In the genomic region with DNA sequence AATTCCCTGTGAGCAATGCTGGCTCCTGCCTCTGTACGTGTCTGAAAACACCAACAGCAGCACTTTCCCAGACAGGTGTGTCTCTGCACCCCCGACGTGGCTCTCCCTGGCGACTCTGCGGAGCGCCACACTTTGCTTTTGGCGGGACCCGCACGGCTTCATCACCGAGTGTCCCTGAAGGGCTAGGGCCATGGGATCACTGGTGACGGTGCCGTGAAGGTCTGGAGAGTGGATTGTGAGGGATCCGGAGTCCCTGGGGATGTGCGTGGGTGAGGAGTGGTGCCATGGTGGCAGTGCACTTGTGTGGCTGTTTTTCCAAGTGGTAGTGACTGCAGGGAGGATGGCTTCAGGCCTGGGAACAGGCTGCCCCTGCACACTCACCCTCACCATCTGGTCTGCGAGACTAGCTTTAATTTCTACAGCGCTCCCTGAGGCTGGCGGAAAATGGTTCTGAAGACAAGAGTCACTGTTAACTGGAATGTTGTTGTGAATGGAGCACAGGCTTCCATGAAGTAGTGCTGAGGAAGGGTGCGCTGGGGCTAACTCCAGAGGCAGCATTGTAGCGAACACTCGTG, we compare ENCODE assay signal across 20 cellular contexts. TPM values are rescaled to one million over a fixed set of nuclear protein-coding genes. Genes with fewer than 3 reads are reported as not detected.
A peak's percentile ranks its signal among the peaks of the same experiment; 100 is the strongest.
DNase-seq lines count a peak whose midpoint lies in the region; FAIRE-seq and TF ChIP-seq lines count a peak whose summit lies in the region.
"Had no signal": no experiment of that assay in that cellular context is flagged by ENCODE, and none has a peak within 500 bp of the region (broad histone marks: within the 10 kb centered on the region; RNA-seq: fewer than 3 reads in every experiment).

No MANE protein-coding gene starts in this region.

- H3K23ac ChIP-seq in H1 (ENCODE audit: insufficient read length): no peak overlapping the region

- H3K4me1 ChIP-seq in BE2C (no peaks in the 10 kb centered on the region), BLaER1 (peaks cover 95% of the 10 kb centered on the region), H1 (replicated peaks in 1 of 4; ENCODE audit: control insufficient read depth in 3 of 4, insufficient read depth in 4 of 4, low read length in 3 of 4) (peaks cover 1 to 15% (median 6%) of the 10 kb centered on the region in 4 experiments; a peak in 6 of 7 replicates), SK-N-SH (ENCODE audit: control insufficient read depth in 1 of 2, insufficient read depth in 2 of 2, low read depth in 1 of 2, low read length in 1 of 2) (no peaks in the 10 kb centered on the region; a peak in 1 of 4 replicates)

- H3K27me3 ChIP-seq in BE2C (peaks cover 32% of the 10 kb centered on the region), BLaER1 (peaks cover 38% of the 10 kb centered on the region), H1 (replicated peaks in 1 of 4; ENCODE audit: control insufficient read depth in 3 of 4, extremely low read depth in 1 of 4, insufficient read depth in 3 of 4, low read length in 3 of 4) (peaks cover 13 to 31% (median 26%) of the 10 kb centered on the region in 4 experiments), SK-N-SH (ENCODE audit: insufficient read depth) (peaks cover 39% of the 10 kb centered on the region)

- 0 out of 2 replicates have a peak overlapping the region, but pooled peaks have one; percentile 61 for H2BK15ac ChIP-seq in H1 (ENCODE audit: low read length)

- H3F3A ChIP-seq in SK-N-SH (replicated peaks; ENCODE audit: insufficient read depth): no peaks in the 10 kb centered on the region

- no peak overlapping the region for H2BK120ac ChIP-seq in H1 (replicated peaks; ENCODE audit: low read depth, low read length)

- H3K4ac ChIP-seq in H1 (replicated peaks; ENCODE audit: insufficient read length, low read depth, low read length): no peak overlapping the region

- POLR2A ChIA-PET in H1 (lab: Charles Lee; ENCODE audit: partially characterized antibody) (no interaction called here), SK-N-SH (lab: Yijun Ruan, JAX) (no interaction called here)

- no peak overlapping the region for H3K56ac ChIP-seq in H1 (replicated peaks; ENCODE audit: insufficient read length, low read depth, low read length)

- no peak overlapping the region for H2BK20ac ChIP-seq in H1 (ENCODE audit: low read length)

- TF ChIP-seq EP300 in H1 (IDR thresholded peaks at IDR 0.05; ENCODE audit: borderline replicate concordance in 1 of 2, low read depth in 2 of 2, low read length in 2 of 2) (no peak), SK-N-SH (IDR thresholded peaks at IDR 0.05; ENCODE audit: borderline replicate concordance in 1 of 2, low read depth in 1 of 2, low read length in 1 of 2) (no peak)

- FAIRE-seq in H1 (lab: Jason Lieb, UNC): no peak
- FAIRE-seq: frontal cortex, keratinocyte, TTC549 had no signal

- H3K18ac ChIP-seq in H1 (ENCODE audit: extremely low read depth, low read length): no peak overlapping the region

- no peaks in the 10 kb centered on the region for H3K9me3 Mint-ChIP-seq in nephron
- H3K9me3 Mint-ChIP-seq: activated CD4-positive, alpha-beta T cell treated with anti-CD3 and anti-CD28 coated beads, Interleukin-2, amount 10 ng/mL, durations not matched to agents 7 days and 5 days; H9; T-cell had no signal

- H3K9me2 ChIP-seq in SK-N-SH: no peaks in the 10 kb centered on the region

- no peaks in the 10 kb centered on the region for H3K36me3 ChIP-seq in BE2C
- peaks cover 32% of the 10 kb centered on the region for H3K36me3 ChIP-seq in BLaER1
- H3K36me3 ChIP-seq in H1 (ENCODE audit: control insufficient read depth in 2 of 4, insufficient read depth in 4 of 4, low read length in 3 of 4): no peaks in the 10 kb centered on the region; a peak in 1 of 8 replicates
- no peaks in the 10 kb centered on the region for H3K36me3 ChIP-seq in SK-N-SH (replicated peaks in 1 of 2; ENCODE audit: control insufficient read depth in 1 of 2, insufficient read depth in 2 of 2, low read length in 1 of 2)

- H3K23me2 ChIP-seq in H1 (ENCODE audit: low read depth, low read length): peaks cover 3% of the 10 kb centered on the region; the same call in 1 of the 2 replicates

- TF ChIP-seq RAD21 in H1 (IDR thresholded peaks at IDR 0.05 in 1 of 2, conservative IDR thresholded peaks at IDR 0.05 in 1 of 2; ENCODE audit: low read depth in 2 of 2, low read length in 2 of 2): no peak
- TF ChIP-seq RAD21 in SK-N-SH (IDR thresholded peaks at IDR 0.05; ENCODE audit: low read length): no peak

- no peak overlapping the region for H4K5ac ChIP-seq in H1 (ENCODE audit: insufficient read length, low read depth, low read length)

- DNase-seq in BE2C: peak; percentile 20
- no peak for DNase-seq in H1 (ENCODE audit: low read depth in 1 of 2, low spot score in 2 of 2)
- no peak for DNase-seq in H4 (ENCODE audit: low spot score)
- DNase-seq in stimulated activated CD8-positive, alpha-beta memory T cell treated with anti-CD3 and anti-CD28 coated beads, Interleukin-4, amount 100 ng/mL, for 48 hours: no peak
- no peak for DNase-seq in activated effector memory CD4-positive, alpha-beta T cell treated with anti-CD3 and anti-CD28 coated beads, Interleukin-2, amount 50 U/mL, for 16 hours
- no peak for DNase-seq in SK-N-SH
- DNase-seq: activated CD8-positive, alpha-beta memory T cell treated with anti-CD3 and anti-CD28 coated beads, Interleukin-2, amount 50 U/mL, for 48 hours; activated effector memory CD4-positive, alpha-beta T cell treated with Interleukin-2 at 50 U/mL for 16 hours; anterior cingulate cortex; cerebellar nuclear complex; NCI-H2107 had no signal

- H4K20me1 ChIP-seq in BLaER1 (peaks cover 78% of the 10 kb centered on the region), H1 (replicated peaks in 1 of 2; ENCODE audit: control insufficient read depth in 1 of 2, insufficient read depth in 2 of 2, low read length in 2 of 2) (peaks cover 3 to 4% of the 10 kb centered on the region in 2 experiments), SK-N-SH (ENCODE audit: insufficient read depth) (no peaks in the 10 kb centered on the region)

- 0 out of 2 replicates have a peak overlapping the region, but pooled peaks have one; percentile 9 for H2BK12ac ChIP-seq in H1 (ENCODE audit: low read depth, low read length)

- TF ChIP-seq CTCF in BE2C (IDR thresholded peaks at IDR 0.05; ENCODE audit: low read depth, low read length) (no peak), H1 (IDR thresholded peaks at IDR 0.05; ENCODE audit: control extremely low read depth in 1 of 3, insufficient read depth in 1 of 3, low read depth in 1 of 3, low read length in 3 of 3) (no peak), nephron (IDR thresholded peaks at IDR 0.05; ENCODE audit: unreplicated experiment in 3 of 3) (no peak), SK-N-SH (IDR thresholded peaks at IDR 0.05) (no peak)

- H3K27ac Mint-ChIP-seq in nephron: no peak overlapping the region
- H3K27ac Mint-ChIP-seq: activated CD4-positive, alpha-beta T cell treated with anti-CD3 and anti-CD28 coated beads, Interleukin-2, amount 10 ng/mL, durations not matched to agents 7 days and 5 days; H9; T-cell had no signal

- H3K79me1 ChIP-seq in H1 (ENCODE audit: low read depth, low read length): no peaks in the 10 kb centered on the region; the same call in 1 of the 2 replicates

- H4K91ac ChIP-seq in H1 (replicated peaks; ENCODE audit: insufficient read length, low read length): no peak overlapping the region

- H3K79me2 ChIP-seq in H1 (ENCODE audit: control insufficient read depth in 1 of 2, insufficient read depth in 2 of 2, low read length in 2 of 2): no peaks in the 10 kb centered on the region
- no peaks in the 10 kb centered on the region for H3K79me2 ChIP-seq in SK-N-SH (ENCODE audit: insufficient read depth)

- no peaks in the 10 kb centered on the region for H3K36me3 Mint-ChIP-seq in nephron (ENCODE audit: low read depth)
- H3K36me3 Mint-ChIP-seq: T-cell had no signal

- peaks cover 14% of the 10 kb centered on the region for H3K4me1 Mint-ChIP-seq in nephron

- H3K4me3 ChIP-seq in BE2C (ENCODE audit: low read depth, low read length): no peak overlapping the region
- H3K4me3 ChIP-seq in BLaER1: no peak overlapping the region
- H3K4me3 ChIP-seq in H1 (ENCODE audit: extremely low read depth in 1 of 4, insufficient read depth in 2 of 4, low read depth in 3 of 4, low read length in 4 of 4): no peak overlapping the region
- no peak overlapping the region for H3K4me3 ChIP-seq in SK-N-SH (ENCODE audit: low read depth in 2 of 2, low read length in 1 of 2)

- H3K4me3 Mint-ChIP-seq in nephron: peak overlapping the region in 2 of 3 experiments; percentile 25 to 28
- H3K4me3 Mint-ChIP-seq: activated CD4-positive, alpha-beta T cell treated with anti-CD3 and anti-CD28 coated beads, Interleukin-2, amount 10 ng/mL, durations not matched to agents 7 days and 5 days; T-cell had no signal

- H3K4me2 ChIP-seq in BLaER1: peak overlapping the region; percentile 100
- H3K4me2 ChIP-seq in H1 (ENCODE audit: insufficient read depth in 1 of 2, low read depth in 2 of 2, low read length in 2 of 2): no peak overlapping the region
- H3K4me2 ChIP-seq in SK-N-SH: no peak overlapping the region

- H3K9ac ChIP-seq in BLaER1 (no peak overlapping the region), H1 (replicated peaks in 1 of 4; ENCODE audit: extremely low read depth in 1 of 4, low read depth in 3 of 4, low read length in 3 of 4) (no peak overlapping the region), SK-N-SH (no peak overlapping the region)

- CTCF ChIA-PET in H1 (lab: Charles Lee; ENCODE audit: partially characterized antibody) (interaction anchor here (0.7 to 7.2 kb wide), 18 partner anchors 9 to 238 kb away, joined by 3 to 64 read pairs (median 6); no protein-coding TSS in a partner anchor), SK-N-SH (lab: Yijun Ruan, JAX) (interaction anchor here (0.7 to 6.5 kb wide), 5 partner anchors 63 to 156 kb away, joined by 3 to 44 read pairs (median 4); no protein-coding TSS in a partner anchor)

- H2AK5ac ChIP-seq in H1 (ENCODE audit: low read depth, low read length): no peak overlapping the region

- H3K9me3 ChIP-seq in BE2C (no peaks in the 10 kb centered on the region), BLaER1 (no peaks in the 10 kb centered on the region), H1 (ENCODE audit: insufficient read depth in 2 of 2, low read depth in 1 of 2, low read length in 1 of 2) (no peaks in the 10 kb centered on the region), SK-N-SH (no peaks in the 10 kb centered on the region)

- no peak overlapping the region for H2BK5ac ChIP-seq in H1 (ENCODE audit: low read depth, low read length)

- H3K14ac ChIP-seq in H1 (ENCODE audit: insufficient read length): no peak overlapping the region

- no peak for TF ChIP-seq POLR2A in H1 (IDR thresholded peaks at IDR 0.05; ENCODE audit: control extremely low read depth in 1 of 2, low read depth in 2 of 2, low read length in 2 of 2)

- 92% methylated on average over 20 of the region's 20 CpGs; no CpG with 5 or more reads in 1 of the 2 experiments for WGBS in H1 (ENCODE audit: extremely low coverage in 1 of 2, insufficient coverage in 1 of 2, insufficient read length in 1 of 2, insufficient replicate concordance in 2 of 2, low coverage in 1 of 2, low lambda C conversion rate in 2 of 2, missing lambda C conversion rate in 1 of 2), 2 experiments
- WGBS in SK-N-SH (ENCODE audit: low lambda C conversion rate): 55% methylated on average over 10 of the region's 20 CpGs

- H4K8ac ChIP-seq in H1 (ENCODE audit: extremely low read depth, insufficient read depth, low read length): no peak overlapping the region

- peaks cover 48% of the 10 kb centered on the region for H3K27me3 Mint-ChIP-seq in nephron (ENCODE audit: low read depth)

- no peak overlapping the region for H3K27ac ChIP-seq in BLaER1
- H3K27ac ChIP-seq in H1 (ENCODE audit: low read depth, low read length): no peak overlapping the region
- no peak overlapping the region for H3K27ac ChIP-seq in SK-N-SH (ENCODE audit: low read depth in 2 of 2, low read length in 1 of 2)

- H2AFZ ChIP-seq in H1 (ENCODE audit: low read length) (no peak overlapping the region), SK-N-SH (ENCODE audit: low read depth) (no peak overlapping the region)

RNA-seq across cellular contexts. Expression of a gene that starts 3.2 kb away (rescaled TPM):
- polyA plus RNA-seq in BE2C (2012; ENCODE audit: insufficient read depth, insufficient read length, low read depth): 2.1 TPM
- total RNA-seq in H1 (2021; fragmentation: NEBNext Ultra II Directional; extraction: Animal tissue kit (Norgen Biotek cat#: 25700)): 6.3 and 7.9 TPM in 2 replicates
- polyA plus RNA-seq in H1 (2011; rRNA removed) (5.5 and 7.8 TPM in 2 replicates), SK-N-SH (2012; rRNA removed) (not detected in 2 replicates)
- polyA plus RNA-seq in H1 (2011; cell fraction: cytosol; rRNA removed): 6.4 TPM
- polyA plus RNA-seq in H1 (2011; cell fraction: nucleus; rRNA removed): 32.5 TPM
- 3.0 to 8.7 TPM (median 8.2 TPM) in 4 replicates for polyA plus RNA-seq in H1 (2012, experiment 1 of 2)
- 3.8 TPM for polyA plus RNA-seq in H1 (2012, experiment 2 of 2)
- polyA plus RNA-seq in H1 (2013, experiment 1 of 2): 6.7 TPM
- 5.7 TPM for polyA plus RNA-seq in H1 (2013, experiment 2 of 2)
- polyA minus RNA-seq in H1 (2011; rRNA and poly(A)+ RNA removed): 1.2 and 1.3 TPM in 2 replicates
- polyA minus RNA-seq in H1 (2011; cell fraction: cytosol; rRNA and poly(A)+ RNA removed): 3.6 TPM
- 4.4 TPM for polyA minus RNA-seq in H1 (2011; cell fraction: nucleus; rRNA and poly(A)+ RNA removed)
- 0.43 and 2.8 TPM in 2 replicates for total RNA-seq in H4 (2014; rRNA removed; shearing (Covaris generic))
- not detected in 2 replicates for polyA plus RNA-seq in SK-N-SH (2012; cell fraction: cytosol; rRNA removed)
- polyA plus RNA-seq in SK-N-SH (2012; cell fraction: nucleus; rRNA removed): 0.06 TPM in 1 of 2 replicates, not detected in the other
- total RNA-seq: HT1080 had no signal
- polyA plus RNA-seq: keratinocyte had no signal
